Comparison of ENCODE assay signal across 8 cellular contexts in genomic region chr11:78560826-78561484, GRCh38. TPM values are rescaled to one million over a fixed set of nuclear protein-coding genes. Genes with fewer than 3 reads are reported as not detected.
DNase-seq lines count a peak whose midpoint lies in the region; ATAC-seq and TF ChIP-seq lines count a peak whose summit lies in the region.

No MANE protein-coding gene starts in this region.

- H3K27ac ChIP-seq in fibroblast of lung (ENCODE audit: insufficient read depth, low read length) (peak overlapping the region; percentile 60), sigmoid colon (peak overlapping the region; percentile 0 to 63 (median 23))

- H3K27me3 ChIP-seq in fibroblast of lung (ENCODE audit: control insufficient read depth, insufficient read depth, low read length) (no peaks in the 10 kb centered on the region), sigmoid colon (no peaks in the 10 kb centered on the region)

- H3K9ac ChIP-seq in fibroblast of lung (ENCODE audit: insufficient read depth, low read length), result peak overlapping the region; percentile 13

- H3K4me1 ChIP-seq in fibroblast of lung (ENCODE audit: control insufficient read depth, extremely low read depth, insufficient read depth, low read length) (peaks cover 10% of the 10 kb centered on the region), sigmoid colon (peaks cover 0 to 25% (median 18%) of the 10 kb centered on the region in 4 donors)

- H3K79me2 ChIP-seq in fibroblast of lung (ENCODE audit: control insufficient read depth, insufficient read depth, low read length), result peaks cover 4% of the 10 kb centered on the region

- H2AFZ ChIP-seq in fibroblast of lung (ENCODE audit: low read length), result peak overlapping the region; percentile 72

- H3K4me3 ChIP-seq in fibroblast of lung (replicated peaks in 1 of 4; ENCODE audit: control extremely low read depth in 1 of 4, insufficient read depth in 1 of 4, low read depth in 3 of 4, low read length in 4 of 4), result peak overlapping the region in 3 of 4 experiments; percentile 0 to 10 (median 3)
- H3K4me3 ChIP-seq in sigmoid colon, result no peak overlapping the region

- H3K36me3 ChIP-seq in fibroblast of lung (ENCODE audit: control insufficient read depth, insufficient read depth, low read length) (no peaks in the 10 kb centered on the region), sigmoid colon (peaks cover 0 to 26% (median 6%) of the 10 kb centered on the region in 4 donors)

- intact Hi-C loops in sigmoid colon (cut with DNase I), result loop anchor here (5.0 kb wide), 1 partner anchor 414 kb away; no protein-coding TSS in a partner anchor

- TF ChIP-seq CTCF in fibroblast of lung (conservative IDR thresholded peaks at IDR 0.05 in 1 of 2, IDR thresholded peaks at IDR 0.05 in 1 of 2; ENCODE audit: low read depth in 1 of 2, low read length in 2 of 2) (no peak), sigmoid colon (IDR thresholded peaks at IDR 0.05) (no peak)

- peak overlapping the region; percentile 61 for H3K4me2 ChIP-seq in fibroblast of lung (ENCODE audit: extremely low read depth, insufficient read depth, low read length)

- DNase-seq in NOMO-1 treated with DMSO at 0.1 percent for 48 hours (lab: John Stamatoyannopoulos, UW; ENCODE audit: unreplicated experiment) (peak; percentile 67), fibroblast of lung (ENCODE audit: low read depth in 2 of 2) (peak; percentile 16 to 43), sigmoid colon (no peak), NCI-H446 treated with DMSO at 0.1 percent for 48 hours (lab: John Stamatoyannopoulos, UW) (no peak), DMS79 treated with DMSO at 0.1 percent for 48 hours (lab: John Stamatoyannopoulos, UW) (no peak), G401 (ENCODE audit: low spot score) (no peak)
- no peak for DNase-seq in NK-92 treated with Interleukin-12 subunit alpha and Interleukin-12 subunit beta, amount 100 ng/mL, for 24 hours (lab: John Stamatoyannopoulos, UW)

- TF ChIP-seq POLR2A in sigmoid colon (IDR thresholded peaks at IDR 0.05), result no peak

- WGBS in sigmoid colon, 2 donors, result 5 to 21% methylated on average over 8 of the region's 8 CpGs

- no peaks in the 10 kb centered on the region for H3K9me3 ChIP-seq in fibroblast of lung (ENCODE audit: control insufficient read depth, insufficient read depth, low read depth, low read length)
- H3K9me3 ChIP-seq in sigmoid colon, result no peaks in the 10 kb centered on the region

- no peak for TF ChIP-seq EP300 in sigmoid colon (IDR thresholded peaks at IDR 0.05)

- in situ Hi-C loops in G401 (cut with HindIII; ENCODE audit: low sequenced_read_pairs), result no loop called here

- ATAC-seq in GM18909 (IDR thresholded peaks at IDR 0.05; ENCODE audit: poor library complexity, unreplicated experiment), result peak; percentile 20

- H4K20me1 ChIP-seq in fibroblast of lung (ENCODE audit: control insufficient read depth, extremely low read depth, insufficient read depth, low read length), result no peaks in the 10 kb centered on the region

RNA-seq across cellular contexts. Expression of gene NARS2, which starts 13.7 kb away (rescaled TPM):
- total RNA-seq in fibroblast of lung (15.7 and 18.5 TPM in 2 replicates), sigmoid colon (10 to 100 TPM in 3 of 4 donors, 1 to 10 TPM in 1; 7.8 to 15.5 (median 13.6) TPM)
- polyA plus RNA-seq in fibroblast of lung (13.2 and 15.3 TPM in 2 replicates), sigmoid colon (10 to 100 TPM in 2 of 3 donors, 1 to 10 TPM in 1; 9.0 to 22.2 (median 13.6) TPM)
- 11.2 and 11.9 TPM in 2 replicates for polyA plus RNA-seq in fibroblast of lung (2012)
- 0.82 and 1.6 TPM in 2 replicates for polyA minus RNA-seq in fibroblast of lung (ENCODE audit: low replicate concordance)
- 34.6 and 54.9 TPM in 2 replicates for total RNA-seq in G401 (2014; rRNA removed; shearing (Covaris generic))

Comparison
In these comparisons a context has a peak if more than half of its experiments do, and no peak if none do; other contexts are left out.
1. DNase-seq: peak in NOMO-1 treated with DMSO at 0.1 percent for 48 hours (single experiment) and fibroblast of lung (2 of 2); none in sigmoid colon (single experiment), NCI-H446 treated with DMSO at 0.1 percent for 48 hours (single experiment), DMS79 treated with DMSO at 0.1 percent for 48 hours (single experiment), G401 (single experiment) and NK-92 treated with Interleukin-12 subunit alpha and Interleukin-12 subunit beta, amount 100 ng/mL, for 24 hours (single experiment).
2. H3K4me3 ChIP-seq: peak in fibroblast of lung (3 of 4); none in sigmoid colon (0 of 4).